20 cellular contexts compared by ENCODE assay signal in the genomic region with DNA sequence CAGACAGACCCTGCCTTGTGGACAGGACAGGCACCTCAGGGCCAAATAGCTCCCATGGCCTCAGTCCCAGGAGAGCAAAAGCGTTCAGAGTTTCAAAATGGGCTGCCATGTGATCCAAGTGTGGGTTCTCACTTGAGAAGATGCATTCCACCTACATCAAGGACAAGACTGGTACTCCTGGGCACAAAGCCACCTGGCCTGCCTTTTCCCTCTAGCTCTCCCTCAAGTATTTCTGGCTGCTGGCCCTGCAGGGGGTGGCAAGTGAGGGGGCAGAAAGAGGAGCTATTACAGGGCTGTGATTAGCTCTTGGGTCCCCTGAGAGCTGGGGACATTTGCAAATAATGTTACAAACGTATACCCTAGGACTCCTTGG. TPM values are rescaled to one million over a fixed set of nuclear protein-coding genes. Genes with fewer than 3 reads are reported as not detected.
"Had no signal": no experiment of that assay in that cellular context is flagged by ENCODE, and none has a peak within 500 bp of the region (broad histone marks: within the 10 kb centered on the region; RNA-seq: fewer than 3 reads in every experiment).

No MANE protein-coding gene starts in this region.

- H3K4me3 ChIP-seq: adrenal gland, body of pancreas, colonic mucosa, stomach had no signal

- H3K27me3 ChIP-seq: adrenal gland, body of pancreas, colonic mucosa, stomach had no signal

- ATAC-seq: body of pancreas, SK-N-SH treated with all-trans-retinoic acid at 6 μM for 48 hours had no signal

- H3K4me1 ChIP-seq: body of pancreas had no signal

- DNase-seq: activated CD4-positive, alpha-beta memory T cell treated with anti-CD3 and anti-CD28 coated beads for 36 hours; activated CD4-positive, alpha-beta T cell treated with anti-CD3 and anti-CD28 coated beads for 1 hour; activated T-cell treated with anti-CD3 and anti-CD28 coated beads, Interleukin-2, amount 50 U/mL, for 24 hours; adrenal gland; body of pancreas; central memory CD4-positive, alpha-beta T cell; colonic mucosa; effector CD4-positive, alpha-beta T cell; hippocampal formation; kidney; mesendoderm; nucleus accumbens; stimulated activated CD4-positive, alpha-beta T cell treated with anti-CD3 and anti-CD28 coated beads, Interleukin-12 subunit alpha, Interleukin-12 subunit beta, amount 100 ng/mL, for 4 hours; stimulated activated CD4-positive, alpha-beta T cell treated with anti-CD3 and anti-CD28 coated beads, Interleukin-2, amount 100 ng/mL, for 24 hours; stomach; T-helper 1 cell had no signal

- H3K27ac ChIP-seq: adrenal gland, body of pancreas, colonic mucosa had no signal

- H3K9me3 ChIP-seq: adrenal gland, body of pancreas, colonic mucosa, stomach had no signal

RNA-seq across cellular contexts. Expression of gene TMEM89, which starts 20.0 kb away (rescaled TPM):
- total RNA-seq: adrenal gland, body of pancreas, fibroblast of lung, frontal cortex, kidney, liver, stomach had no signal

RNA-seq across cellular contexts. Expression of gene UCN2, which starts 38.0 kb away (rescaled TPM):
- total RNA-seq: activated CD4-positive, alpha-beta memory T cell treated with anti-CD3 and anti-CD28 coated beads for 36 hours; body of pancreas; colonic mucosa; frontal cortex; kidney had no signal
